In genomic region chr3:46905661-46906451, GRCh38 we compare ENCODE assay signal across 16 cellular contexts. TPM values are rescaled to one million over a fixed set of nuclear protein-coding genes. Genes with fewer than 3 reads are reported as not detected.
A peak's percentile ranks its signal among the peaks of the same experiment; 100 is the strongest.
DNase-seq lines count a peak whose midpoint lies in the region; ATAC-seq and TF ChIP-seq lines count a peak whose summit lies in the region.
"Had no signal": no experiment of that assay in that cellular context is flagged by ENCODE, and none has a peak within 500 bp of the region (broad histone marks: within the 10 kb centered on the region; RNA-seq: fewer than 3 reads in every experiment).

No MANE protein-coding gene starts in this region.

- peaks cover 0 to 2% of the 10 kb centered on the region in 2 donors for H3K36me3 ChIP-seq in neuronal stem cell (replicated peaks in 1 of 2; ENCODE audit: control insufficient read depth in 2 of 2, insufficient read depth in 2 of 2, low read length in 2 of 2)
- H3K36me3 ChIP-seq in upper lobe of right lung: no peaks in the 10 kb centered on the region
- H3K36me3 ChIP-seq: BLaER1 treated with 17β-estradiol and CSF1 and Interleukin-3, amounts not matched to agents 10 nM and 100 nM had no signal

- DNase-seq in cardiac septum (ENCODE audit: low spot score): peak; percentile 70
- DNase-seq in Right ventricle myocardium inferior (ENCODE audit: missing footprints): no peak
- peak; percentile 9 for DNase-seq in activated B cell treated with CpG ODN at 0.5 μM for 24 hours
- DNase-seq in neuronal stem cell (ENCODE audit: low spot score): no peak
- DNase-seq in upper lobe of right lung: peak; percentile 50
- no peak for DNase-seq in NCI-H1694 treated with DMSO at 0.1 percent for 48 hours (lab: John Stamatoyannopoulos, UW)
- no peak for DNase-seq in activated naive CD4-positive, alpha-beta T cell treated with anti-CD3 and anti-CD28 coated beads, Interleukin-2, amount 50 U/mL, for 72 hours (ENCODE audit: low spot score in 2 of 2)
- no peak for DNase-seq in activated T-cell treated with anti-CD3 and anti-CD28 coated beads, Interleukin-2, amount 50 U/mL, for 72 hours
- DNase-seq: DND-41, NCI-H1048, NCI-H510A treated with DMSO at 0.1 percent for 48 hours, NCI-H82, SHP77 had no signal

- no peak overlapping the region for H3K4me3 Mint-ChIP-seq in activated B cell treated with CpG ODN at 0.5 μM for 24 hours
- no peak overlapping the region for H3K4me3 Mint-ChIP-seq in activated T-cell treated with anti-CD3 and anti-CD28 coated beads, Interleukin-2, amount 50 U/mL, for 72 hours

- H2BK15ac ChIP-seq in neuronal stem cell (ENCODE audit: low read length): no peak overlapping the region

- H3K4me2 ChIP-seq in neuronal stem cell (ENCODE audit: insufficient read depth, low read length, poor library complexity, severe bottlenecking): no peak overlapping the region
- H3K4me2 ChIP-seq: A549; BLaER1 treated with 17β-estradiol and CSF1 and Interleukin-3, amounts not matched to agents 10 nM and 100 nM had no signal

- no peak overlapping the region for H4K91ac ChIP-seq in neuronal stem cell (ENCODE audit: low read depth, low read length, poor library complexity)

- no peak overlapping the region for H3K14ac ChIP-seq in neuronal stem cell (ENCODE audit: low read length)

- TF ChIP-seq CTCF in activated B cell treated with CpG ODN at 0.5 μM for 24 hours (IDR thresholded peaks at IDR 0.05) (no peak), upper lobe of right lung (IDR thresholded peaks at IDR 0.05) (no peak)

- H3K4me1 ChIP-seq in neuronal stem cell (ENCODE audit: control insufficient read depth in 2 of 2, insufficient read depth in 1 of 2, low read depth in 1 of 2, low read length in 2 of 2) (peaks cover 0 to 4% of the 10 kb centered on the region in 2 donors), upper lobe of right lung (peaks cover 13% of the 10 kb centered on the region)

- peak overlapping the region; percentile 61 for H3K18ac ChIP-seq in neuronal stem cell (ENCODE audit: low read length)

- no peak overlapping the region for H3K23ac ChIP-seq in neuronal stem cell (ENCODE audit: low read depth, low read length, poor library complexity)

- H3K4me1 Mint-ChIP-seq in activated B cell treated with CpG ODN at 0.5 μM for 24 hours: peaks cover 7% of the 10 kb centered on the region
- peaks cover 4% of the 10 kb centered on the region for H3K4me1 Mint-ChIP-seq in activated T-cell treated with anti-CD3 and anti-CD28 coated beads, Interleukin-2, amount 50 U/mL, for 72 hours (ENCODE audit: low read depth)

- intact Hi-C loops in cardiac septum (cut with DNase I) (no loop called here), Right ventricle myocardium inferior (cut with DNase I) (loop anchor here (5.0 kb wide), 1 partner anchor 39 kb away; no protein-coding TSS in a partner anchor), activated B cell treated with CpG ODN at 0.5 μM for 24 hours (cut with micrococcal nuclease) (no loop called here), upper lobe of right lung (cut with DNase I) (no loop called here)

- no peaks in the 10 kb centered on the region for H3K9me3 Mint-ChIP-seq in activated B cell treated with CpG ODN at 0.5 μM for 24 hours
- H3K9me3 Mint-ChIP-seq in activated naive CD4-positive, alpha-beta T cell treated with anti-CD3 and anti-CD28 coated beads, Interleukin-2, amount 50 U/mL, for 72 hours: no peaks in the 10 kb centered on the region
- H3K9me3 Mint-ChIP-seq in activated T-cell treated with anti-CD3 and anti-CD28 coated beads, Interleukin-2, amount 50 U/mL, for 72 hours: no peaks in the 10 kb centered on the region

- H3K4me3 ChIP-seq in neuronal stem cell (ENCODE audit: low read length in 2 of 2): no peak overlapping the region
- H3K4me3 ChIP-seq in upper lobe of right lung: no peak overlapping the region
- H3K4me3 ChIP-seq: A549; BLaER1 treated with 17β-estradiol and CSF1 and Interleukin-3, amounts not matched to agents 10 nM and 100 nM had no signal

- H3K27ac ChIP-seq in neuronal stem cell (replicated peaks; ENCODE audit: low read length) (no peak overlapping the region), upper lobe of right lung (no peak overlapping the region)
- H3K27ac ChIP-seq: A549 had no signal

- H3K27me3 ChIP-seq in neuronal stem cell (ENCODE audit: control insufficient read depth in 3 of 3, insufficient read depth in 3 of 3, low read depth in 1 of 3, low read length in 3 of 3) (peaks cover 0 to 5% (median 3%) of the 10 kb centered on the region in 3 experiments), upper lobe of right lung (no peaks in the 10 kb centered on the region)
- H3K27me3 ChIP-seq: BLaER1 treated with 17β-estradiol and CSF1 and Interleukin-3, amounts not matched to agents 10 nM and 100 nM had no signal

- H2BK5ac ChIP-seq in neuronal stem cell (ENCODE audit: low read length): no peak overlapping the region

- H3K9me3 ChIP-seq in neuronal stem cell (replicated peaks in 1 of 2; ENCODE audit: control insufficient read depth in 2 of 2, insufficient read depth in 1 of 2, low read depth in 1 of 2, low read length in 2 of 2) (no peaks in the 10 kb centered on the region), upper lobe of right lung (no peaks in the 10 kb centered on the region)
- H3K9me3 ChIP-seq: A549; BLaER1 treated with 17β-estradiol and CSF1 and Interleukin-3, amounts not matched to agents 10 nM and 100 nM had no signal

- POLR2A ChIA-PET in activated B cell treated with CpG ODN at 0.5 μM for 24 hours (lab: Charles Lee): interaction anchor here (0.5 kb wide), 1 partner anchor 716 kb away, joined by 3 read pairs; no protein-coding TSS in a partner anchor

- peak overlapping the region; percentile 44 for H2AK5ac ChIP-seq in neuronal stem cell (ENCODE audit: low read depth, low read length)

- CTCF ChIA-PET in activated B cell treated with CpG ODN at 0.5 μM for 24 hours (lab: Charles Lee): no interaction called here

- no peak overlapping the region for H4K8ac ChIP-seq in neuronal stem cell (ENCODE audit: low read depth, low read length)

- ATAC-seq in Right ventricle myocardium inferior (no peak), activated B cell treated with CpG ODN at 0.5 μM for 24 hours (ENCODE audit: low read depth) (no peak), upper lobe of right lung (no peak)
- ATAC-seq in activated naive CD4-positive, alpha-beta T cell treated with anti-CD3 and anti-CD28 coated beads, Interleukin-2, amount 50 U/mL, for 72 hours: no peak
- ATAC-seq in activated T-cell treated with anti-CD3 and anti-CD28 coated beads, Interleukin-2, amount 50 U/mL, for 72 hours (replicated peaks in 1 of 2): no peak
- ATAC-seq: A549 had no signal

- H3K9ac ChIP-seq in neuronal stem cell (ENCODE audit: low read depth, low read length, poor library complexity): no peak overlapping the region
- H3K9ac ChIP-seq: BLaER1 treated with 17β-estradiol and CSF1 and Interleukin-3, amounts not matched to agents 10 nM and 100 nM had no signal

- no peak overlapping the region for H3K27ac Mint-ChIP-seq in activated B cell treated with CpG ODN at 0.5 μM for 24 hours
- no peak overlapping the region for H3K27ac Mint-ChIP-seq in activated naive CD4-positive, alpha-beta T cell treated with anti-CD3 and anti-CD28 coated beads, Interleukin-2, amount 50 U/mL, for 72 hours
- no peak overlapping the region for H3K27ac Mint-ChIP-seq in activated T-cell treated with anti-CD3 and anti-CD28 coated beads, Interleukin-2, amount 50 U/mL, for 72 hours

- no CpG with 5 or more reads among the region's 11 CpGs for whole genome bisulfite sequencing in neuronal stem cell (ENCODE audit: extremely low coverage in 2 of 2, insufficient read length in 2 of 2, insufficient replicate concordance in 1 of 2), 2 donors

- H3K4ac ChIP-seq in neuronal stem cell (ENCODE audit: low read length): peak overlapping the region; percentile 72

- no peaks in the 10 kb centered on the region for H3K36me3 Mint-ChIP-seq in activated B cell treated with CpG ODN at 0.5 μM for 24 hours (ENCODE audit: low read depth)
- H3K36me3 Mint-ChIP-seq in activated naive CD4-positive, alpha-beta T cell treated with anti-CD3 and anti-CD28 coated beads, Interleukin-2, amount 50 U/mL, for 72 hours: no peaks in the 10 kb centered on the region
- no peaks in the 10 kb centered on the region for H3K36me3 Mint-ChIP-seq in activated T-cell treated with anti-CD3 and anti-CD28 coated beads, Interleukin-2, amount 50 U/mL, for 72 hours (ENCODE audit: insufficient read depth in 2 of 2)

- no peak overlapping the region for H2BK12ac ChIP-seq in neuronal stem cell (ENCODE audit: low read length)

- no peaks in the 10 kb centered on the region for H3K79me1 ChIP-seq in neuronal stem cell (ENCODE audit: low read depth, low read length)

- H2BK120ac ChIP-seq in neuronal stem cell (ENCODE audit: low read depth, low read length): no peak overlapping the region

- H2AFZ ChIP-seq in neuronal stem cell (ENCODE audit: low read length): no peak overlapping the region

- no peaks in the 10 kb centered on the region for H3K27me3 Mint-ChIP-seq in activated B cell treated with CpG ODN at 0.5 μM for 24 hours
- no peaks in the 10 kb centered on the region for H3K27me3 Mint-ChIP-seq in activated T-cell treated with anti-CD3 and anti-CD28 coated beads, Interleukin-2, amount 50 U/mL, for 72 hours (ENCODE audit: low read depth)

RNA-seq across cellular contexts. Expression of gene PTH1R, which starts 28.3 kb away (rescaled TPM):
- total RNA-seq in cardiac septum: 5.4 TPM
- total RNA-seq in Right ventricle myocardium inferior: 12.7 TPM
- not detected in 2 replicates for total RNA-seq in activated B cell treated with CpG ODN at 0.5 μM for 24 hours
- 2.2 TPM for polyA plus RNA-seq in neuronal stem cell (2013, experiment 1 of 2)
- 2.6 TPM for polyA plus RNA-seq in neuronal stem cell (2013, experiment 2 of 2)
- total RNA-seq in upper lobe of right lung: 14.9 TPM
- total RNA-seq in activated naive CD4-positive, alpha-beta T cell treated with anti-CD3 and anti-CD28 coated beads, Interleukin-2, amount 50 U/mL, for 72 hours: not detected
- not detected for total RNA-seq in activated T-cell treated with anti-CD3 and anti-CD28 coated beads, Interleukin-2, amount 50 U/mL, for 72 hours
- total RNA-seq: MCF 10A had no signal

RNA-seq across cellular contexts. Expression of gene MYL3, which starts 42.6 kb away (rescaled TPM):
- 3,804 TPM for total RNA-seq in cardiac septum
- total RNA-seq in Right ventricle myocardium inferior: 11,437 TPM
- total RNA-seq in activated B cell treated with CpG ODN at 0.5 μM for 24 hours: not detected in 2 replicates
- polyA plus RNA-seq in neuronal stem cell (2013, experiment 1 of 2): 0.26 TPM
- 0.25 TPM for polyA plus RNA-seq in neuronal stem cell (2013, experiment 2 of 2)
- 3.8 TPM for total RNA-seq in upper lobe of right lung
- total RNA-seq in activated naive CD4-positive, alpha-beta T cell treated with anti-CD3 and anti-CD28 coated beads, Interleukin-2, amount 50 U/mL, for 72 hours: not detected
- not detected for total RNA-seq in activated T-cell treated with anti-CD3 and anti-CD28 coated beads, Interleukin-2, amount 50 U/mL, for 72 hours
- total RNA-seq: MCF 10A had no signal

Comparison
In these comparisons a context has a peak if more than half of its experiments do, and no peak if none do; other contexts are left out.
1. DNase-seq: peak in cardiac septum (single experiment), activated B cell treated with CpG ODN at 0.5 μM for 24 hours (single experiment) and upper lobe of right lung (single experiment); none in Right ventricle myocardium inferior (single experiment), neuronal stem cell (single experiment), NCI-H1694 treated with DMSO at 0.1 percent for 48 hours (single experiment), activated naive CD4-positive, alpha-beta T cell treated with anti-CD3 and anti-CD28 coated beads, Interleukin-2, amount 50 U/mL, for 72 hours (0 of 2) and activated T-cell treated with anti-CD3 and anti-CD28 coated beads, Interleukin-2, amount 50 U/mL, for 72 hours (0 of 2).
2. RNA of gene MYL3, which starts 42.6 kb away (total RNA-seq): 11,437 TPM in Right ventricle myocardium inferior (single experiment) and 3,804 TPM in cardiac septum (single experiment); 3.8 TPM in upper lobe of right lung (single experiment), not detected in activated T-cell treated with anti-CD3 and anti-CD28 coated beads, Interleukin-2, amount 50 U/mL, for 72 hours, not detected in activated B cell treated with CpG ODN at 0.5 μM for 24 hours and not detected in activated naive CD4-positive, alpha-beta T cell treated with anti-CD3 and anti-CD28 coated beads, Interleukin-2, amount 50 U/mL, for 72 hours; every median in the first group is over 100 times any median in the second.